17 cellular contexts compared by ENCODE assay signal in the genomic region with DNA sequence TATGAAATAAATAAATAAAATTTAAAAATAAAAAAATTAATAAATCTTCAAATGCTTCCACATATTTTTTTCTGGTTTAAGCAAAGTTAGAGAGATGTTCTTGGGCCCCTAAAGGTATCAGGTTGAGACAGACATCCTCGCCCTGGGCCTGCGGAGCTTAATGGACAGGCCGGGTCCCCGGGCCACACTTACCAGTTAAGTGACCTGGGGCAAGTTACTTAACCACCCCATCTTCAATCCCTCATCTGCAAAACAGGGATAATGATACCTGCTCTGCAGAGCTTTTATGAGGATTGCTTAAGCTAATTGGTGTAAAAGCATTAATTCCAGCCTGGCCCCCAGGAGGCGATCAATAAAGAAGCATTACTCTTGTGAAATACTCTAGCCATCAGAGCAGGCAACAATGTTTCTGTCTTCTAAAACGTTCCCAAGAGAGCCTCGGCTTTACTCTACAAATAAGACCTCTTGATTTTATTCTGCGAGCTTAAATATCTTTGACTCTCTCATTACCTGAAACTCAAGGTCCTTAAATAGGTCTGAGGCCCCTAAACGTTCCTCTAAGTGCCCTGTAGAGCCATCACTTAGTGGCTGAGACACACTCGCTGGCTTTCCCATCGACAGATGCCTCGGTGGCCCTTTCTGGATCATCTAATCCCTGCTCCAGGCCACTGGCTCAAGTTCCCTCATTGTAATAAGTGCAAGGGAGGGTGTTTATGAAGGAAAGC.
DNase-seq lines count a peak whose midpoint lies in the region; ATAC-seq and TF ChIP-seq lines count a peak whose summit lies in the region.
"Had no signal": no experiment of that assay in that cellular context is flagged by ENCODE, and none has a peak within 500 bp of the region (broad histone marks: within the 10 kb centered on the region; RNA-seq: fewer than 3 reads in every experiment).

No MANE protein-coding gene starts in this region.

- no peak overlapping the region for H3K4me3 Mint-ChIP-seq in activated T-cell treated with anti-CD3 and anti-CD28 coated beads, Interleukin-2, amount 50 U/mL, for 4 hours
- no peak overlapping the region for H3K4me3 Mint-ChIP-seq in T-helper 2 cell treated with Interferon-gamma antibody and Interleukin-4, amounts not matched to agents 5 μg/mL and 100 μg/mL, for 36 hours
- H3K4me3 Mint-ChIP-seq: activated CD8-positive, alpha-beta T cell treated with anti-CD3 and anti-CD28 coated beads, Interleukin-2, amount 10 ng/mL, durations not matched to agents 7 days and 5 days; neural progenitor cell; stimulated activated naive B cell treated with anti-CD40 and anti-IgM and Interleukin-4, amounts not matched to agents 10 μg/mL and 1 μg/mL and 100 μg/mL, for 72 hours had no signal

- H3K4me1 Mint-ChIP-seq in activated T-cell treated with anti-CD3 and anti-CD28 coated beads, Interleukin-2, amount 50 U/mL, for 4 hours (ENCODE audit: low read depth): no peaks in the 10 kb centered on the region
- no peaks in the 10 kb centered on the region for H3K4me1 Mint-ChIP-seq in T-helper 2 cell treated with Interferon-gamma antibody and Interleukin-4, amounts not matched to agents 5 μg/mL and 100 μg/mL, for 36 hours (ENCODE audit: low read depth)
- H3K4me1 Mint-ChIP-seq: stimulated activated naive B cell treated with anti-CD40 and anti-IgM and Interleukin-4, amounts not matched to agents 10 μg/mL and 1 μg/mL and 100 μg/mL, for 72 hours had no signal

- H3K9me3 ChIP-seq in osteoblast (ENCODE audit: low read depth, low read length): peaks cover 2% of the 10 kb centered on the region

- TF ChIP-seq CTCF in C4-2B (conservative IDR thresholded peaks at IDR 0.05): no peak
- no peak for TF ChIP-seq CTCF in osteoblast (IDR thresholded peaks at IDR 0.05; ENCODE audit: extremely low read depth, low read depth, low read length)

- H3K79me2 ChIP-seq in osteoblast (ENCODE audit: insufficient read depth, low read length): no peaks in the 10 kb centered on the region

- H2AFZ ChIP-seq in osteoblast (ENCODE audit: low read length): peak overlapping the region; percentile 15
- H2AFZ ChIP-seq: neural progenitor cell had no signal

- no peaks in the 10 kb centered on the region for H4K20me1 ChIP-seq in osteoblast (ENCODE audit: insufficient read depth, low read length)

- CTCF ChIA-PET in HEK293T (lab: Yijun Ruan, JAX): interaction anchor here (0.7 kb wide), 1 partner anchor 94 kb away, joined by 3 read pairs; no protein-coding TSS in a partner anchor

- POLR2A ChIA-PET in HEK293T (lab: Yijun Ruan, JAX): no interaction called here

- no peaks in the 10 kb centered on the region for H3K36me3 ChIP-seq in osteoblast (ENCODE audit: insufficient read depth, low read length)
- H3K36me3 ChIP-seq: breast epithelium, neural progenitor cell had no signal

- peak overlapping the region; percentile 55 for H3K4me2 ChIP-seq in osteoblast (ENCODE audit: insufficient read depth, low read length)
- H3K4me2 ChIP-seq: neural progenitor cell had no signal

- H3K27ac ChIP-seq in C4-2B (peak overlapping the region; percentile 37; the same call in 1 of the 2 replicates), osteoblast (ENCODE audit: low read depth, low read length) (no peak overlapping the region)
- H3K27ac ChIP-seq: foreskin keratinocyte, neural progenitor cell had no signal

- no peak for ATAC-seq in HG03159 (IDR thresholded peaks at IDR 0.05; ENCODE audit: unreplicated experiment)
- no peak for ATAC-seq in activated T-cell treated with anti-CD3 and anti-CD28 coated beads, Interleukin-2, amount 50 U/mL, for 4 hours
- ATAC-seq: activated CD8-positive, alpha-beta T cell treated with anti-CD3 and anti-CD28 coated beads, Interleukin-2, amount 10 ng/mL, durations not matched to agents 7 days and 5 days; foreskin keratinocyte; stimulated activated naive B cell treated with anti-CD40 and anti-IgM and Interleukin-4, amounts not matched to agents 10 μg/mL and 1 μg/mL and 100 μg/mL, for 72 hours had no signal

- H3K27me3 ChIP-seq in osteoblast (ENCODE audit: insufficient read depth, low read length): no peaks in the 10 kb centered on the region
- H3K27me3 ChIP-seq: foreskin keratinocyte, neural progenitor cell had no signal

- peaks cover 25% of the 10 kb centered on the region for H3K4me1 ChIP-seq in osteoblast (ENCODE audit: insufficient read depth, low read length)
- H3K4me1 ChIP-seq: breast epithelium, foreskin keratinocyte, neural progenitor cell had no signal

- H3K4me3 ChIP-seq in osteoblast (ENCODE audit: insufficient read depth, low read length): no peak overlapping the region
- H3K4me3 ChIP-seq: breast epithelium, neural progenitor cell had no signal

- H3K36me3 Mint-ChIP-seq in activated T-cell treated with anti-CD3 and anti-CD28 coated beads, Interleukin-2, amount 50 U/mL, for 4 hours (ENCODE audit: insufficient read depth): no peaks in the 10 kb centered on the region
- H3K36me3 Mint-ChIP-seq in T-helper 2 cell treated with Interferon-gamma antibody and Interleukin-4, amounts not matched to agents 5 μg/mL and 100 μg/mL, for 36 hours (ENCODE audit: low read depth): no peaks in the 10 kb centered on the region
- H3K36me3 Mint-ChIP-seq: neural progenitor cell; stimulated activated naive B cell treated with anti-CD40 and anti-IgM and Interleukin-4, amounts not matched to agents 10 μg/mL and 1 μg/mL and 100 μg/mL, for 72 hours had no signal

- H3K27me3 Mint-ChIP-seq in activated T-cell treated with anti-CD3 and anti-CD28 coated beads, Interleukin-2, amount 50 U/mL, for 4 hours (ENCODE audit: low read depth): peaks cover 27% of the 10 kb centered on the region
- peaks cover under 1% of the 10 kb centered on the region for H3K27me3 Mint-ChIP-seq in T-helper 2 cell treated with Interferon-gamma antibody and Interleukin-4, amounts not matched to agents 5 μg/mL and 100 μg/mL, for 36 hours (ENCODE audit: low read depth)

- no peak overlapping the region for H3K27ac Mint-ChIP-seq in T-helper 2 cell treated with Interferon-gamma antibody and Interleukin-4, amounts not matched to agents 5 μg/mL and 100 μg/mL, for 36 hours
- H3K27ac Mint-ChIP-seq: activated CD8-positive, alpha-beta T cell treated with anti-CD3 and anti-CD28 coated beads, Interleukin-2, amount 10 ng/mL, durations not matched to agents 7 days and 5 days; neural progenitor cell; stimulated activated naive B cell treated with anti-CD40 and anti-IgM and Interleukin-4, amounts not matched to agents 10 μg/mL and 1 μg/mL and 100 μg/mL, for 72 hours had no signal

- DNase-seq in HEK293T (ENCODE audit: extremely low spot score) (no peak), ecto neural progenitor cell (ENCODE audit: low spot score) (peak; percentile 15), osteoblast (ENCODE audit: insufficient read length, low spot score, missing footprints) (no peak), HT-29 (ENCODE audit: low spot score) (no peak)
- no peak for DNase-seq in activated T-cell treated with anti-CD3 and anti-CD28 coated beads, Interleukin-2, amount 50 U/mL, for 4 hours
- DNase-seq in T-helper 2 cell treated with Interferon-gamma antibody and Interleukin-4, amounts not matched to agents 5 μg/mL and 100 μg/mL, for 36 hours (ENCODE audit: low spot score): no peak
- DNase-seq: activated CD8-positive, alpha-beta T cell treated with anti-CD3 and anti-CD28 coated beads, Interleukin-2, amount 10 ng/mL, durations not matched to agents 7 days and 5 days; activated naive CD4-positive, alpha-beta T cell treated with Interleukin-2 at 50 U/mL for 16 hours; DND-41; effector memory CD4-positive, alpha-beta T cell; NCI-H345; stimulated activated naive B cell treated with anti-CD40 and anti-IgM and Interleukin-4, amounts not matched to agents 10 μg/mL and 1 μg/mL and 100 μg/mL, for 72 hours had no signal

- H3K9me3 Mint-ChIP-seq in activated T-cell treated with anti-CD3 and anti-CD28 coated beads, Interleukin-2, amount 50 U/mL, for 4 hours: peaks cover 12% of the 10 kb centered on the region
- H3K9me3 Mint-ChIP-seq in T-helper 2 cell treated with Interferon-gamma antibody and Interleukin-4, amounts not matched to agents 5 μg/mL and 100 μg/mL, for 36 hours: peaks cover 4% of the 10 kb centered on the region

TF ChIP-seq in HEK293T, 16 proteins besides CTCF, POLR2A, EP300 and RAD21:
- no peak for TF ChIP-seq FOXA1 (IDR thresholded peaks at IDR 0.05)
- TF ChIP-seq LEF1 (IDR thresholded peaks at IDR 0.05; ENCODE audit: borderline replicate concordance): no peak
- no peak for TF ChIP-seq FOXK2 (IDR thresholded peaks at IDR 0.05)
- no peak for TF ChIP-seq ZNF384 (IDR thresholded peaks at IDR 0.05)
- no peak for TF ChIP-seq L3MBTL2 (conservative IDR thresholded peaks at IDR 0.05)
- no peak for TF ChIP-seq ELF4 (IDR thresholded peaks at IDR 0.05)
- peak; percentile 25; the same call in 1 of the 2 replicates for TF ChIP-seq CTBP1 (IDR thresholded peaks at IDR 0.05; ENCODE audit: borderline replicate concordance)
